ENCODE assay signal across 8 cellular contexts in the genomic region with DNA sequence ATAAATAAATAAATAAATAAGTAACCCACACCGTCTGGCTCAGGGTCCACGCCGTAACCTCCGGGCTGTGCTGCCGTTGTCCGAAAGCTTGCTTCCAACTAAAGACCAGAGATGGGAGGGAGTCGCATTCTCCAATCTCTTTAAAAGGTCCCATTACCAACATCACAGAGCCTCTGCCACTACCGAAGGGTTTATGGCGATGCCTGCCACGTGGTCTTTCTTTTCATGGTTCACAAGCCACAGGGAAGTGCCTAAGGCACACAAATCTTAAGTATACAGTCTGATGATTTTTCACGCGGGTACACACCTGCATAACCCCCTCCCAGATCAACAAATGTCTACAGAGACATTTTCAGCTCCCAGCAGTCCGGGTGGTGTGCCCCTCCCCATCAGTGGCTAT. TPM values are rescaled to one million over a fixed set of nuclear protein-coding genes. Genes with fewer than 3 reads are reported as not detected.
DNase-seq lines count a peak whose midpoint lies in the region; ATAC-seq and TF ChIP-seq lines count a peak whose summit lies in the region.

No MANE protein-coding gene starts in this region.

- H3K27me3 ChIP-seq in MG63: no peaks in the 10 kb centered on the region
- no peaks in the 10 kb centered on the region for H3K27me3 ChIP-seq in mammary epithelial cell (ENCODE audit: insufficient read depth, low read length)
- no peaks in the 10 kb centered on the region for H3K27me3 ChIP-seq in muscle layer of colon (ENCODE audit: control insufficient read depth in 1 of 2, insufficient read depth in 2 of 2, low read length in 2 of 2)

- H3K9ac ChIP-seq in mammary epithelial cell (ENCODE audit: insufficient read depth, low read length) (peak overlapping the region; percentile 60), muscle layer of colon (ENCODE audit: low read length) (peak overlapping the region; percentile 4)

- CTCF ChIA-PET in mammary epithelial cell (lab: Charles Lee; ENCODE audit: low non-redundant PET): no interaction called here

- DNase-seq in Caki2 (ENCODE audit: low read depth): peak; percentile 46
- no peak for DNase-seq in MG63
- no peak for DNase-seq in mammary epithelial cell

- H3K27ac ChIP-seq in mammary epithelial cell (ENCODE audit: insufficient read depth, low read depth, low read length) (no peak overlapping the region), muscle layer of colon (ENCODE audit: low read depth, low read length) (no peak overlapping the region)

- H3K36me3 ChIP-seq in MG63: peaks cover 29% of the 10 kb centered on the region
- H3K36me3 ChIP-seq in mammary epithelial cell (ENCODE audit: insufficient read depth, low read length): peaks cover 11% of the 10 kb centered on the region
- H3K36me3 ChIP-seq in muscle layer of colon (ENCODE audit: insufficient read depth, low read length): no peaks in the 10 kb centered on the region

- no peak for TF ChIP-seq CTCF in mammary epithelial cell (conservative IDR thresholded peaks at IDR 0.05 in 1 of 2, IDR thresholded peaks at IDR 0.05 in 1 of 2; ENCODE audit: extremely low read depth in 1 of 2, insufficient read depth in 1 of 2, low read depth in 1 of 2, low read length in 2 of 2)

- peaks cover 64% of the 10 kb centered on the region for H3K79me2 ChIP-seq in mammary epithelial cell (ENCODE audit: insufficient read depth, low read length)

- intact Hi-C loops in mammary epithelial cell (cut with micrococcal nuclease): loop anchor here (5.0 kb wide), 1 partner anchor 84 kb away; no protein-coding TSS in a partner anchor

- H3K9me3 ChIP-seq in MG63 (no peaks in the 10 kb centered on the region), mammary epithelial cell (replicated peaks; ENCODE audit: insufficient read depth, low read length) (no peaks in the 10 kb centered on the region), muscle layer of colon (ENCODE audit: low read length) (no peaks in the 10 kb centered on the region)

- H3K4me3 ChIP-seq in MG63 (peak overlapping the region; percentile 80), mammary epithelial cell (replicated peaks in 1 of 3; ENCODE audit: insufficient read depth in 1 of 3, low read depth in 2 of 3, low read length in 3 of 3) (peak overlapping the region; percentile 75 to 93 (median 91)), muscle layer of colon (ENCODE audit: low read depth in 1 of 2, low read length in 2 of 2) (peak overlapping the region in 1 of 2 donors; percentile 67)

- WGBS in mammary epithelial cell (ENCODE audit: low coverage, missing lambda C conversion rate): 63% methylated on average over 12 of the region's 13 CpGs

- peak overlapping the region; percentile 93 for H3K4me2 ChIP-seq in mammary epithelial cell (ENCODE audit: insufficient read depth, low read depth, low read length)

- no peaks in the 10 kb centered on the region for H4K20me1 ChIP-seq in mammary epithelial cell (ENCODE audit: insufficient read depth, low read length)

- no peak for ATAC-seq in HG02981 (IDR thresholded peaks at IDR 0.05; ENCODE audit: unreplicated experiment)
- ATAC-seq in GM18858 (IDR thresholded peaks at IDR 0.05; ENCODE audit: unreplicated experiment): no peak
- no peak for ATAC-seq in HG03159 (IDR thresholded peaks at IDR 0.05; ENCODE audit: unreplicated experiment)
- no peak for ATAC-seq in HG02571 (IDR thresholded peaks at IDR 0.05; ENCODE audit: unreplicated experiment)

- in situ Hi-C loops in Caki2 (cut with HindIII; ENCODE audit: low pct_unique_long_range_greater_than_20kb, low sequenced_read_pairs): no loop called here
- in situ Hi-C loops in mammary epithelial cell (cut with MboI; ENCODE audit: low sequenced_read_pairs in 2 of 2): no loop called here

- dilution Hi-C loops in mammary epithelial cell (cut with HindIII; ENCODE audit: low sequenced_read_pairs): no loop called here

- no TSS peak for BruUV-seq in mammary epithelial cell (replicated peaks; lab: Mats Ljungman, UMichigan)

- H3K4me1 ChIP-seq in mammary epithelial cell (ENCODE audit: insufficient read depth, low read length) (peaks cover 28% of the 10 kb centered on the region), muscle layer of colon (ENCODE audit: insufficient read depth, low read length) (peaks cover 56% of the 10 kb centered on the region)

- H2AFZ ChIP-seq in mammary epithelial cell (ENCODE audit: low read depth, low read length): no peak overlapping the region

RNA-seq across cellular contexts. Expression of a gene that starts 1.4 kb away (rescaled TPM):
- total RNA-seq in Caki2 (2014; rRNA removed; shearing (Covaris generic); ENCODE audit: low replicate concordance): 294 and 317 TPM in 2 replicates
- total RNA-seq in MG63 (2014; rRNA removed; shearing (Covaris generic); ENCODE audit: low replicate concordance): 172 and 175 TPM in 2 replicates
- 100 to 1,000 TPM in 1 of 2 donors, 10 to 100 TPM in 1; 79.2 to 202 TPM for total RNA-seq in mammary epithelial cell
- polyA plus RNA-seq in mammary epithelial cell: 190 TPM
- 217 TPM for polyA minus RNA-seq in mammary epithelial cell

RNA-seq across cellular contexts. Expression of a gene that starts 31.8 kb away (rescaled TPM):
- total RNA-seq in Caki2 (2014; rRNA removed; shearing (Covaris generic); ENCODE audit: low replicate concordance): 48.2 and 56.6 TPM in 2 replicates
- total RNA-seq in MG63 (2014; rRNA removed; shearing (Covaris generic); ENCODE audit: low replicate concordance): 18.4 and 20.5 TPM in 2 replicates
- total RNA-seq in mammary epithelial cell: 100 to 1,000 TPM in 1 of 2 donors, 10 to 100 TPM in 1; 52.9 to 103 TPM
- 38.8 TPM for polyA plus RNA-seq in mammary epithelial cell
- 35.9 TPM for polyA minus RNA-seq in mammary epithelial cell
